Comparison of ENCODE assay signal across 8 cellular contexts in genomic region chr22:36450923-36451322, GRCh38. TPM values are rescaled to one million over a fixed set of nuclear protein-coding genes. Genes with fewer than 3 reads are reported as not detected.
DNase-seq lines count a peak whose midpoint lies in the region; ATAC-seq and TF ChIP-seq lines count a peak whose summit lies in the region.
"Not testable (repeated sequence)": the region's sequence is repeated elsewhere in the genome, so short reads cannot be mapped to it uniquely, and the experiment has no call there.

No MANE protein-coding gene starts in this region.

- H4K20me1 ChIP-seq in PC-3 (ENCODE audit: low read length), result not testable (repeated sequence)

- peaks cover 62% of the 10 kb centered on the region for H3K4me1 ChIP-seq in CD8-positive, alpha-beta memory T cell (ENCODE audit: insufficient read depth, low read length)
- peaks cover 29% of the 10 kb centered on the region for H3K4me1 ChIP-seq in PC-3 (ENCODE audit: insufficient read depth, low read length)
- H3K4me1 ChIP-seq in ascending aorta, result peaks cover 22 to 30% of the 10 kb centered on the region in 2 donors
- H3K4me1 ChIP-seq in esophagus squamous epithelium, result peaks cover 28 to 77% (median 47%) of the 10 kb centered on the region in 3 donors
- H3K4me1 ChIP-seq in mucosa of rectum (ENCODE audit: control insufficient read depth in 2 of 2, insufficient read depth in 2 of 2, low read length in 2 of 2), result peaks cover 34% of the 10 kb centered on the region in 2 donors
- H3K4me1 ChIP-seq in upper lobe of right lung, result peaks cover 72% of the 10 kb centered on the region

- H3K27me3 ChIP-seq in CD8-positive, alpha-beta memory T cell (ENCODE audit: insufficient read depth, low read length, poor library complexity, severe bottlenecking); PC-3 (ENCODE audit: low read length); ascending aorta; esophagus squamous epithelium; mucosa of rectum (ENCODE audit: control insufficient read depth in 2 of 2, insufficient read depth in 2 of 2, low read length in 2 of 2); upper lobe of right lung: not testable (repeated sequence)

- H3K36me3 Mint-ChIP-seq in CD8-positive, alpha-beta memory T cell; activated CD8-positive, alpha-beta T cell treated with anti-CD3 and anti-CD28 coated beads for 36 hours (ENCODE audit: low read depth): not testable (repeated sequence)

- peak overlapping the region; percentile 51 for H3K27ac ChIP-seq in CD8-positive, alpha-beta memory T cell (ENCODE audit: low read depth, low read length)
- H3K27ac ChIP-seq in PC-3 (ENCODE audit: low read length) (peak overlapping the region; percentile 32), ascending aorta (peak overlapping the region; percentile 94 to 98), esophagus squamous epithelium (peak overlapping the region; percentile 67 to 93 (median 90)), mucosa of rectum (ENCODE audit: low read depth in 2 of 2, low read length in 2 of 2) (peak overlapping the region; percentile 91), skin epidermis (peak overlapping the region in 19 of 21 experiments; percentile 26 to 97 (median 69)), upper lobe of right lung (peak overlapping the region; percentile 79)

- not testable (repeated sequence) for TF ChIP-seq CTCF in PC-3 (conservative IDR thresholded peaks at IDR 0.05; ENCODE audit: low read depth, low read length); activated CD8-positive, alpha-beta T cell treated with anti-CD3 and anti-CD28 coated beads for 36 hours (IDR thresholded peaks at IDR 0.05); ascending aorta (IDR thresholded peaks at IDR 0.05); esophagus squamous epithelium (IDR thresholded peaks at IDR 0.05); upper lobe of right lung (IDR thresholded peaks at IDR 0.05)

- not testable (repeated sequence) for H3K9me3 Mint-ChIP-seq in CD8-positive, alpha-beta memory T cell; activated CD8-positive, alpha-beta T cell treated with anti-CD3 and anti-CD28 coated beads for 36 hours

- not testable (repeated sequence) for DNase-seq in CD8-positive, alpha-beta memory T cell; PC-3; activated CD8-positive, alpha-beta T cell treated with anti-CD3 and anti-CD28 coated beads for 36 hours; ascending aorta (ENCODE audit: low spot score in 2 of 2); esophagus squamous epithelium (lab: John Stamatoyannopoulos, UW); upper lobe of right lung

- WGBS in esophagus squamous epithelium, 2 donors, result 88 to 90% methylated on average over 4 to 6 of the region's 7 CpGs

- not testable (repeated sequence) for H3F3A ChIP-seq in PC-3 (ENCODE audit: low read length, unreplicated experiment)

- not testable (repeated sequence) for TF ChIP-seq POLR2A in esophagus squamous epithelium (IDR thresholded peaks at IDR 0.05)

- H3K27ac Mint-ChIP-seq in CD8-positive, alpha-beta memory T cell, result peak overlapping the region; percentile 91 to 99 (median 95)
- H3K27ac Mint-ChIP-seq in activated CD8-positive, alpha-beta T cell treated with anti-CD3 and anti-CD28 coated beads for 36 hours, result peak overlapping the region; percentile 95

- H3K9ac ChIP-seq in PC-3 (ENCODE audit: low read length), result not testable (repeated sequence)
- peak overlapping the region in 1 of 2 donors; percentile 69 for H3K9ac ChIP-seq in mucosa of rectum (ENCODE audit: low read depth in 1 of 2, low read length in 2 of 2)

- not testable (repeated sequence) for H3K4me3 ChIP-seq in CD8-positive, alpha-beta memory T cell (ENCODE audit: low read length); PC-3 (ENCODE audit: low read length); ascending aorta; esophagus squamous epithelium; mucosa of rectum (ENCODE audit: low read length in 2 of 2); skin epidermis; upper lobe of right lung

- not testable (repeated sequence) for BruUV-seq in PC-3 (replicated peaks; lab: Mats Ljungman, UMichigan)

- H2AFZ ChIP-seq in PC-3 (ENCODE audit: low read length), result not testable (repeated sequence)

- peaks cover 47 to 73% (median 55%) of the 10 kb centered on the region in 3 donors for H3K4me1 Mint-ChIP-seq in CD8-positive, alpha-beta memory T cell
- H3K4me1 Mint-ChIP-seq in activated CD8-positive, alpha-beta T cell treated with anti-CD3 and anti-CD28 coated beads for 36 hours (ENCODE audit: low read depth), result peaks cover 43% of the 10 kb centered on the region

- ATAC-seq in PC-3; activated CD8-positive, alpha-beta T cell treated with anti-CD3 and anti-CD28 coated beads for 36 hours; upper lobe of right lung: not testable (repeated sequence)

- H3K4me2 ChIP-seq in PC-3 (ENCODE audit: low read length), result not testable (repeated sequence)

- CTCF ChIA-PET in CD8-positive, alpha-beta memory T cell (lab: Charles Lee), result interaction anchor here (0.9 to 1.9 kb wide), 10 partner anchors 15 to 211 kb away, joined by 3 to 6 read pairs (median 4); partner anchors contain the start of genes APOL2 and MYH9
- CTCF ChIA-PET in PC-3 (lab: Charles Lee), result not testable (repeated sequence)
- CTCF ChIA-PET in activated CD8-positive, alpha-beta T cell treated with anti-CD3 and anti-CD28 coated beads for 36 hours (lab: Charles Lee), result interaction anchor here (1.0 to 1.7 kb wide), 2 partner anchors 149 to 299 kb away, joined by 3 read pairs; no protein-coding TSS in a partner anchor

- not testable (repeated sequence) for H3K36me3 ChIP-seq in CD8-positive, alpha-beta memory T cell (ENCODE audit: insufficient read depth, low read length); PC-3 (ENCODE audit: low read depth, low read length); ascending aorta; esophagus squamous epithelium; mucosa of rectum (ENCODE audit: control insufficient read depth in 2 of 2, insufficient read depth in 2 of 2, low read length in 2 of 2); upper lobe of right lung

- H3K9me3 ChIP-seq in CD8-positive, alpha-beta memory T cell (ENCODE audit: low read length); PC-3 (ENCODE audit: low read length); ascending aorta; esophagus squamous epithelium; mucosa of rectum (ENCODE audit: control insufficient read depth in 2 of 2, low read length in 2 of 2); upper lobe of right lung: not testable (repeated sequence)

- not testable (repeated sequence) for H3K27me3 Mint-ChIP-seq in CD8-positive, alpha-beta memory T cell; activated CD8-positive, alpha-beta T cell treated with anti-CD3 and anti-CD28 coated beads for 36 hours

- H3K4me3 Mint-ChIP-seq in CD8-positive, alpha-beta memory T cell, result peak overlapping the region in 3 of 7 donors; percentile 32 to 67 (median 37)
- H3K4me3 Mint-ChIP-seq in activated CD8-positive, alpha-beta T cell treated with anti-CD3 and anti-CD28 coated beads for 36 hours, result not testable (repeated sequence)

- intact Hi-C loops in PC-3 (cut with micrococcal nuclease); upper lobe of right lung (cut with DNase I): not testable (repeated sequence)
- intact Hi-C loops in activated CD8-positive, alpha-beta T cell treated with anti-CD3 and anti-CD28 coated beads for 36 hours (cut with micrococcal nuclease), result loop anchor here (5.0 kb wide), 2 partner anchors 84 to 119 kb away; no protein-coding TSS in a partner anchor
- intact Hi-C loops in ascending aorta (cut with DNase I) (loop anchor here (1.0 kb wide), 1 partner anchor 63 kb away; no protein-coding TSS in a partner anchor), esophagus squamous epithelium (cut with DNase I) (loop anchor here (5.0 kb wide), 1 partner anchor 64 kb away; the partner anchor contains the start of gene MYH9)

- POLR2A ChIA-PET in CD8-positive, alpha-beta memory T cell (lab: Charles Lee), result interaction anchor here (1.3 kb wide), 1 partner anchor 86 kb away, joined by 6 read pairs; no protein-coding TSS in a partner anchor
- POLR2A ChIA-PET in PC-3 (lab: Charles Lee; ENCODE audit: unreplicated experiment), result not testable (repeated sequence)
- POLR2A ChIA-PET in activated CD8-positive, alpha-beta T cell treated with anti-CD3 and anti-CD28 coated beads for 36 hours (lab: Charles Lee), result interaction anchor here (0.8 to 1.8 kb wide), 8 partner anchors 9 to 119 kb away, joined by 3 to 9 read pairs (median 3); no protein-coding TSS in a partner anchor

- H3K79me2 ChIP-seq in PC-3 (ENCODE audit: low read length), result not testable (repeated sequence)

- H3K9me2 ChIP-seq in PC-3 (replicated peaks; ENCODE audit: low read length), result not testable (repeated sequence)

RNA-seq across cellular contexts. Expression of gene TXN2, which starts 30.5 kb away (rescaled TPM):
- 100 to 1,000 TPM; 122 to 126 TPM for total RNA-seq in CD8-positive, alpha-beta memory T cell
- 127 TPM for polyA plus RNA-seq in CD8-positive, alpha-beta memory T cell
- total RNA-seq in PC-3 (2014; rRNA removed) (49.6 and 52.5 TPM in 2 replicates), ascending aorta (16.2 TPM), esophagus squamous epithelium (10 to 100 TPM; 58.4 to 88.4 (median 72.3) TPM), upper lobe of right lung (54.2 TPM)
- 100 to 1,000 TPM in 1 of 2 experiments, 10 to 100 TPM in 1; 96.5 to 101 TPM for total RNA-seq in activated CD8-positive, alpha-beta T cell treated with anti-CD3 and anti-CD28 coated beads for 36 hours

RNA-seq across cellular contexts. Expression of gene FOXRED2, which starts 55.9 kb away (rescaled TPM):
- 10 to 100 TPM; 23.7 to 27.6 TPM for total RNA-seq in CD8-positive, alpha-beta memory T cell
- 1.8 TPM for polyA plus RNA-seq in CD8-positive, alpha-beta memory T cell
- total RNA-seq in PC-3 (2014; rRNA removed) (5.5 and 6.5 TPM in 2 replicates), ascending aorta (25.9 TPM), esophagus squamous epithelium (10 to 100 TPM in 2 of 4 donors, 1 to 10 TPM in 2; 3.8 to 21.0 (median 7.6) TPM), upper lobe of right lung (15.3 TPM)
- 10 to 100 TPM; 16.7 to 17.5 TPM for total RNA-seq in activated CD8-positive, alpha-beta T cell treated with anti-CD3 and anti-CD28 coated beads for 36 hours

Comparison
In these comparisons a context has a peak if more than half of its experiments do, and no peak if none do; other contexts are left out.
1. H3K27ac ChIP-seq: peak in every context shown above with its lines; median percentile 96 in ascending aorta; 91 in mucosa of rectum; 90 in esophagus squamous epithelium; 79 in upper lobe of right lung; 69 in skin epidermis; 51 in CD8-positive, alpha-beta memory T cell; 32 in PC-3.